Comparison of ENCODE assay signal across 16 cellular contexts in genomic region chr20:35909176-35909575, GRCh38.
"Had no signal": no experiment of that assay in that cellular context is flagged by ENCODE, and none has a peak within 500 bp of the region (broad histone marks: within the 10 kb centered on the region; RNA-seq: fewer than 3 reads in every experiment).

No MANE protein-coding gene starts in this region.

- H3K4me3 ChIP-seq: psoas muscle, spleen, upper lobe of right lung had no signal

- ATAC-seq: left ventricle myocardium superior, psoas muscle, sciatic nerve, upper lobe of right lung had no signal

- DNase-seq: activated B cell treated with CpG ODN at 0.5 μM for 24 hours; activated naive CD4-positive, alpha-beta T cell treated with anti-CD3 and anti-CD28 coated beads, Interleukin-2, amount 10 ng/mL, durations not matched to agents 7 days and 5 days; anterior cingulate cortex; cerebellar nuclear complex; dermis blood vessel endothelial cell; endodermal cell; erythroblast; hippocampal formation; left ventricle myocardium superior; mesendoderm; psoas muscle; spleen; stimulated activated CD4-positive, alpha-beta T cell treated with anti-CD3 and anti-CD28 coated beads, Interleukin-1b, Interleukin-23, amount 100 ng/mL, for 48 hours; stimulated activated naive CD4-positive, alpha-beta T cell; upper lobe of right lung had no signal

- H3K9me3 ChIP-seq: psoas muscle, spleen, upper lobe of right lung had no signal

- H3K27me3 ChIP-seq: spleen, upper lobe of right lung had no signal

- H3K27ac ChIP-seq: psoas muscle, spleen, upper lobe of right lung had no signal

- H3K4me1 ChIP-seq: upper lobe of right lung had no signal
